In the genomic region with DNA sequence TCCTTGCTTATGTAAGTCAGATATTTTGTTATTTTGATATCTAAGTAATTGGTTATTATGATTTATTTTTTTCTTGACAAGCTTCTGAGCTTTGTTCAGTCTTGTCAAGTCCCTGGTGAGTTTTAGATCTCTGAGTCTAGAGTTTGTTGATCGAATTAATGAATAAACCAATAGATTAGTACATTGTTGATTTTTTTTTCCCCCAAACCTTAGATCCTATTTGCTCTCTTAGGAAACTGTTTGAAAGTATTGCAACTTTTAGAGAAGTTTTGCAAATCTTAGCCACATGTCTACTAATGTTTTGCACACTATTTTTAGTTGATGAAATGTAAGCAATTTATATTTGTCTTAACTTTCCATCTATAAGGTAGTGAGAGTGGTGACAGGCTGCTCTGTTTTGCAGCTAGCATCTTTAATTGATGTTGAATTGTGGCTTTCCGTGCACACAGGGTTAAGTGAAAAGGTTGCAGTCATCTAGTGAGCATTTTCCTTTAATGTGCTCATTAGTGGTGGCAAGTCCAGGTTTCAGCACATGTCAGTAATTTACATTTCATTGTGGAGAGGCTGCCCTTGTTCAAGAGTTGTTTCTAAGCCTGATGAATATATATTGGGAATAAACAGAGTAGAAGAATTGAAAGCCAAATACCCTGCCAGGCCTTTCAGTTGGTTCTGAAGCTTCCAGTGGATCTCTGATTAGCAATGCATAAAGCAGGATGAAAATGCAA, we compare ENCODE assay signal across 2 cellular contexts.
TF ChIP-seq lines count a peak whose summit lies in the region.

No MANE protein-coding gene starts in this region.

TF ChIP-seq in GM23338, 12 proteins besides CTCF, POLR2A, EP300 and RAD21 (continued from another document):
- TF ChIP-seq, protein P1, sequence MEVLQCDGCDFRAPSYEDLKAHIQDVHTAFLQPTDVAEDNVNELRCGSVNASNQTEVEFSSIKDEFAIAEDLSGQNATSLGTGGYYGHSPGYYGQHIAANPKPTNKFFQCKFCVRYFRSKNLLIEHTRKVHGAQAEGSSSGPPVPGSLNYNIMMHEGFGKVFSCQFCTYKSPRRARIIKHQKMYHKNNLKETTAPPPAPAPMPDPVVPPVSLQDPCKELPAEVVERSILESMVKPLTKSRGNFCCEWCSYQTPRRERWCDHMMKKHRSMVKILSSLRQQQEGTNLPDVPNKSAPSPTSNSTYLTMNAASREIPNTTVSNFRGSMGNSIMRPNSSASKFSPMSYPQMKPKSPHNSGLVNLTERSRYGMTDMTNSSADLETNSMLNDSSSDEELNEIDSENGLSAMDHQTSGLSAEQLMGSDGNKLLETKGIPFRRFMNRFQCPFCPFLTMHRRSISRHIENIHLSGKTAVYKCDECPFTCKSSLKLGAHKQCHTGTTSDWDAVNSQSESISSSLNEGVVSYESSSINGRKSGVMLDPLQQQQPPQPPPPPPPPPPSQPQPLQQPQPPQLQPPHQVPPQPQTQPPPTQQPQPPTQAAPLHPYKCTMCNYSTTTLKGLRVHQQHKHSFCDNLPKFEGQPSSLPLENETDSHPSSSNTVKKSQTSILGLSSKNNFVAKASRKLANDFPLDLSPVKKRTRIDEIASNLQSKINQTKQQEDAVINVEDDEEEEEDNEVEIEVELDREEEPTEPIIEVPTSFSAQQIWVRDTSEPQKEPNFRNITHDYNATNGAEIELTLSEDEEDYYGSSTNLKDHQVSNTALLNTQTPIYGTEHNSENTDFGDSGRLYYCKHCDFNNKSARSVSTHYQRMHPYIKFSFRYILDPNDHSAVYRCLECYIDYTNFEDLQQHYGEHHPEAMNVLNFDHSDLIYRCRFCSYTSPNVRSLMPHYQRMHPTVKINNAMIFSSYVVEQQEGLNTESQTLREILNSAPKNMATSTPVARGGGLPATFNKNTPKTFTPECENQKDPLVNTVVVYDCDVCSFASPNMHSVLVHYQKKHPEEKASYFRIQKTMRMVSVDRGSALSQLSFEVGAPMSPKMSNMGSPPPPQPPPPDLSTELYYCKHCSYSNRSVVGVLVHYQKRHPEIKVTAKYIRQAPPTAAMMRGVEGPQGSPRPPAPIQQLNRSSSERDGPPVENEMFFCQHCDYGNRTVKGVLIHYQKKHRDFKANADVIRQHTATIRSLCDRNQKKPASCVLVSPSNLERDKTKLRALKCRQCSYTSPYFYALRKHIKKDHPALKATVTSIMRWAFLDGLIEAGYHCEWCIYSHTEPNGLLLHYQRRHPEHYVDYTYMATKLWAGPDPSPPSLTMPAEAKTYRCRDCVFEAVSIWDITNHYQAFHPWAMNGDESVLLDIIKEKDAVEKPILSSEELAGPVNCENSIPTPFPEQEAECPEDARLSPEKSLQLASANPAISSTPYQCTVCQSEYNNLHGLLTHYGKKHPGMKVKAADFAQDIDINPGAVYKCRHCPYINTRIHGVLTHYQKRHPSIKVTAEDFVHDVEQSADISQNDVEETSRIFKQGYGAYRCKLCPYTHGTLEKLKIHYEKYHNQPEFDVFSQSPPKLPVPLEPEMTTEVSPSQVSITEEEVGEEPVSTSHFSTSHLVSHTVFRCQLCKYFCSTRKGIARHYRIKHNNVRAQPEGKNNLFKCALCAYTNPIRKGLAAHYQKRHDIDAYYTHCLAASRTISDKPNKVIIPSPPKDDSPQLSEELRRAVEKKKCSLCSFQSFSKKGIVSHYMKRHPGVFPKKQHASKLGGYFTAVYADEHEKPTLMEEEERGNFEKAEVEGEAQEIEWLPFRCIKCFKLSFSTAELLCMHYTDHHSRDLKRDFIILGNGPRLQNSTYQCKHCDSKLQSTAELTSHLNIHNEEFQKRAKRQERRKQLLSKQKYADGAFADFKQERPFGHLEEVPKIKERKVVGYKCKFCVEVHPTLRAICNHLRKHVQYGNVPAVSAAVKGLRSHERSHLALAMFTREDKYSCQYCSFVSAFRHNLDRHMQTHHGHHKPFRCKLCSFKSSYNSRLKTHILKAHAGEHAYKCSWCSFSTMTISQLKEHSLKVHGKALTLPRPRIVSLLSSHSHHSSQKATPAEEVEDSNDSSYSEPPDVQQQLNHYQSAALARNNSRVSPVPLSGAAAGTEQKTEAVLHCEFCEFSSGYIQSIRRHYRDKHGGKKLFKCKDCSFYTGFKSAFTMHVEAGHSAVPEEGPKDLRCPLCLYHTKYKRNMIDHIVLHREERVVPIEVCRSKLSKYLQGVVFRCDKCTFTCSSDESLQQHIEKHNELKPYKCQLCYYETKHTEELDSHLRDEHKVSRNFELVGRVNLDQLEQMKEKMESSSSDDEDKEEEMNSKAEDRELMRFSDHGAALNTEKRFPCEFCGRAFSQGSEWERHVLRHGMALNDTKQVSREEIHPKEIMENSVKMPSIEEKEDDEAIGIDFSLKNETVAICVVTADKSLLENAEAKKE (CRISPR knock-in tag; IDR thresholded peaks at IDR 0.05) = no peak
- no peak for TF ChIP-seq ZNF114 (CRISPR knock-in tag; IDR thresholded peaks at IDR 0.05)
- TF ChIP-seq EZH2phosphoT487 (IDR thresholded peaks at IDR 0.05; ENCODE audit: unreplicated experiment) = no peak
- no peak for TF ChIP-seq STAT1 (IDR thresholded peaks at IDR 0.05; ENCODE audit: unreplicated experiment)
- TF ChIP-seq, protein P2, sequence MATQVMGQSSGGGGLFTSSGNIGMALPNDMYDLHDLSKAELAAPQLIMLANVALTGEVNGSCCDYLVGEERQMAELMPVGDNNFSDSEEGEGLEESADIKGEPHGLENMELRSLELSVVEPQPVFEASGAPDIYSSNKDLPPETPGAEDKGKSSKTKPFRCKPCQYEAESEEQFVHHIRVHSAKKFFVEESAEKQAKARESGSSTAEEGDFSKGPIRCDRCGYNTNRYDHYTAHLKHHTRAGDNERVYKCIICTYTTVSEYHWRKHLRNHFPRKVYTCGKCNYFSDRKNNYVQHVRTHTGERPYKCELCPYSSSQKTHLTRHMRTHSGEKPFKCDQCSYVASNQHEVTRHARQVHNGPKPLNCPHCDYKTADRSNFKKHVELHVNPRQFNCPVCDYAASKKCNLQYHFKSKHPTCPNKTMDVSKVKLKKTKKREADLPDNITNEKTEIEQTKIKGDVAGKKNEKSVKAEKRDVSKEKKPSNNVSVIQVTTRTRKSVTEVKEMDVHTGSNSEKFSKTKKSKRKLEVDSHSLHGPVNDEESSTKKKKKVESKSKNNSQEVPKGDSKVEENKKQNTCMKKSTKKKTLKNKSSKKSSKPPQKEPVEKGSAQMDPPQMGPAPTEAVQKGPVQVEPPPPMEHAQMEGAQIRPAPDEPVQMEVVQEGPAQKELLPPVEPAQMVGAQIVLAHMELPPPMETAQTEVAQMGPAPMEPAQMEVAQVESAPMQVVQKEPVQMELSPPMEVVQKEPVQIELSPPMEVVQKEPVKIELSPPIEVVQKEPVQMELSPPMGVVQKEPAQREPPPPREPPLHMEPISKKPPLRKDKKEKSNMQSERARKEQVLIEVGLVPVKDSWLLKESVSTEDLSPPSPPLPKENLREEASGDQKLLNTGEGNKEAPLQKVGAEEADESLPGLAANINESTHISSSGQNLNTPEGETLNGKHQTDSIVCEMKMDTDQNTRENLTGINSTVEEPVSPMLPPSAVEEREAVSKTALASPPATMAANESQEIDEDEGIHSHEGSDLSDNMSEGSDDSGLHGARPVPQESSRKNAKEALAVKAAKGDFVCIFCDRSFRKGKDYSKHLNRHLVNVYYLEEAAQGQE (IDR thresholded peaks at IDR 0.05; ENCODE audit: unreplicated experiment) = no peak

TF ChIP-seq in WTC11, 78 proteins besides CTCF, POLR2A, EP300 and RAD21 (continued from another document):
- TF ChIP-seq, protein P3, sequence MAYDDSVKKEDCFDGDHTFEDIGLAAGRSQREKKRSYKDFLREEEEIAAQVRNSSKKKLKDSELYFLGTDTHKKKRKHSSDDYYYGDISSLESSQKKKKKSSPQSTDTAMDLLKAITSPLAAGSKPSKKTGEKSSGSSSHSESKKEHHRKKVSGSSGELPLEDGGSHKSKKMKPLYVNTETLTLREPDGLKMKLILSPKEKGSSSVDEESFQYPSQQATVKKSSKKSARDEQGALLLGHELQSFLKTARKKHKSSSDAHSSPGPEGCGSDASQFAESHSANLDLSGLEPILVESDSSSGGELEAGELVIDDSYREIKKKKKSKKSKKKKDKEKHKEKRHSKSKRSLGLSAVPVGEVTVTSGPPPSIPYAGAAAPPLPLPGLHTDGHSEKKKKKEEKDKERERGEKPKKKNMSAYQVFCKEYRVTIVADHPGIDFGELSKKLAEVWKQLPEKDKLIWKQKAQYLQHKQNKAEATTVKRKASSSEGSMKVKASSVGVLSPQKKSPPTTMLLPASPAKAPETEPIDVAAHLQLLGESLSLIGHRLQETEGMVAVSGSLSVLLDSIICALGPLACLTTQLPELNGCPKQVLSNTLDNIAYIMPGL (CRISPR knock-in tag; IDR thresholded peaks at IDR 0.05) = no peak
- no peak for TF ChIP-seq NFYB (CRISPR knock-in tag; conservative IDR thresholded peaks at IDR 0.05; ENCODE audit: low read depth)
